34 cellular contexts compared by ENCODE assay signal in genomic region chrX:127011629-127012028, GRCh38.
"Had no signal": no experiment of that assay in that cellular context is flagged by ENCODE, and none has a peak within 500 bp of the region (broad histone marks: within the 10 kb centered on the region; RNA-seq: fewer than 3 reads in every experiment).

No MANE protein-coding gene starts in this region.

- H3K79me2 ChIP-seq: parathyroid adenoma had no signal

- H3K9me3 Mint-ChIP-seq: activated CD4-positive, alpha-beta T cell treated with anti-CD3 and anti-CD28 coated beads, Interleukin-2, amount 10 ng/mL, durations not matched to agents 24 days and 14 days; activated T-helper 1 cell treated with anti-CD3 and anti-CD28 coated beads, Interleukin-12 subunit alpha, Interleukin-12 subunit beta, Interleukin-2, Interleukin-4 antibody, amounts not matched to agents 30 ng/mL and 10 ng/mL and 1 ng/mL, durations not matched to agents 14 hours and 24 hours and 36 hours; stimulated activated naive CD8-positive, alpha-beta T cell treated with anti-CD3 and anti-CD28 coated beads, Interleukin-15, amount 100 ng/mL, for 72 hours had no signal

- DNase-seq: activated CD4-positive, alpha-beta memory T cell treated with anti-CD3 and anti-CD28 coated beads for 36 hours; activated CD4-positive, alpha-beta T cell treated with anti-CD3 and anti-CD28 coated beads, Interleukin-2, amount 10 ng/mL, durations not matched to agents 24 days and 14 days; activated CD8-positive, alpha-beta memory T cell treated with anti-CD3 and anti-CD28 coated beads, Interleukin-2, amount 50 U/mL, for 4 hours; activated effector memory CD4-positive, alpha-beta T cell treated with anti-CD3 and anti-CD28 coated beads, Interleukin-2, amount 50 U/mL, for 16 hours; activated naive CD4-positive, alpha-beta T cell treated with anti-CD3 and anti-CD28 coated beads for 36 hours; activated naive CD8-positive, alpha-beta T cell treated with anti-CD3 and anti-CD28 coated beads for 36 hours; activated T-cell treated with anti-CD3 and anti-CD28 coated beads, Interleukin-2, amount 50 U/mL, for 1 hour; adrenal gland; aorta; foreskin fibroblast; head of caudate nucleus; hypothalamus; immature natural killer cell; kidney; left colon; naive B cell; psoas muscle; stimulated activated CD4-positive, alpha-beta T cell treated with anti-CD3 and anti-CD28 coated beads, Interleukin-1b, Interleukin-23, amount 100 ng/mL, for 48 hours; stimulated activated CD4-positive, alpha-beta T cell treated with anti-CD3 and anti-CD28 coated beads, Interleukin-4, amount 100 ng/mL, for 4 hours; stimulated activated CD8-positive, alpha-beta memory T cell treated with anti-CD3 and anti-CD28 coated beads, Interleukin-4, amount 100 ng/mL, for 48 hours; stimulated activated naive CD8-positive, alpha-beta T cell treated with anti-CD3 and anti-CD28 coated beads, Interleukin-15, amount 100 ng/mL, for 72 hours; substantia nigra; upper lobe of left lung had no signal

- H3K9me3 ChIP-seq: adrenal gland, psoas muscle, vagina had no signal

- H2AFZ ChIP-seq: parathyroid adenoma had no signal

- H3K4me3 Mint-ChIP-seq: activated CD4-positive, alpha-beta memory T cell treated with anti-CD3 and anti-CD28 coated beads for 36 hours; activated CD4-positive, alpha-beta T cell treated with anti-CD3 and anti-CD28 coated beads, Interleukin-2, amount 10 ng/mL, durations not matched to agents 24 days and 14 days; activated naive CD4-positive, alpha-beta T cell treated with anti-CD3 and anti-CD28 coated beads for 36 hours; activated naive CD8-positive, alpha-beta T cell treated with anti-CD3 and anti-CD28 coated beads for 36 hours; activated T-helper 1 cell treated with anti-CD3 and anti-CD28 coated beads, Interleukin-12 subunit alpha, Interleukin-12 subunit beta, Interleukin-2, Interleukin-4 antibody, amounts not matched to agents 30 ng/mL and 10 ng/mL and 1 ng/mL, durations not matched to agents 14 hours and 24 hours and 36 hours; brain; immature natural killer cell; mesothelial cell of epicardium; naive B cell; stimulated activated memory B cell treated with anti-CD40 and anti-IgM and Interleukin-4, amounts not matched to agents 10 μg/mL and 1 μg/mL and 100 μg/mL, for 72 hours; stimulated activated naive CD8-positive, alpha-beta T cell treated with anti-CD3 and anti-CD28 coated beads, Interleukin-15, amount 100 ng/mL, for 72 hours; T-helper 2 cell treated with Interferon-gamma antibody and Interleukin-4, amounts not matched to agents 5 μg/mL and 100 μg/mL, for 36 hours had no signal

- ATAC-seq: esophagus mucosa; left colon; psoas muscle; stimulated activated memory B cell treated with anti-CD40 and anti-IgM and Interleukin-4, amounts not matched to agents 10 μg/mL and 1 μg/mL and 100 μg/mL, for 72 hours; stimulated activated naive CD8-positive, alpha-beta T cell treated with anti-CD3 and anti-CD28 coated beads, Interleukin-15, amount 100 ng/mL, for 72 hours had no signal

- H3K27me3 Mint-ChIP-seq: activated CD4-positive, alpha-beta memory T cell treated with anti-CD3 and anti-CD28 coated beads for 36 hours; activated CD4-positive, alpha-beta T cell treated with anti-CD3 and anti-CD28 coated beads, Interleukin-2, amount 10 ng/mL, durations not matched to agents 24 days and 14 days; activated naive CD8-positive, alpha-beta T cell treated with anti-CD3 and anti-CD28 coated beads for 36 hours; brain; naive B cell; stimulated activated memory B cell treated with anti-CD40 and anti-IgM and Interleukin-4, amounts not matched to agents 10 μg/mL and 1 μg/mL and 100 μg/mL, for 72 hours; stimulated activated naive CD8-positive, alpha-beta T cell treated with anti-CD3 and anti-CD28 coated beads, Interleukin-15, amount 100 ng/mL, for 72 hours had no signal

- H3K4me2 ChIP-seq: smooth muscle cell had no signal

- H3K4me1 ChIP-seq: adrenal gland, parathyroid adenoma, psoas muscle, right atrium auricular region, upper lobe of left lung, vagina had no signal

- H3K9ac ChIP-seq: parathyroid adenoma had no signal

- H3K27me3 ChIP-seq: adrenal gland, right atrium auricular region, upper lobe of left lung, vagina had no signal

- H3K27ac Mint-ChIP-seq: activated CD4-positive, alpha-beta memory T cell treated with anti-CD3 and anti-CD28 coated beads for 36 hours; activated CD4-positive, alpha-beta T cell treated with anti-CD3 and anti-CD28 coated beads, Interleukin-2, amount 10 ng/mL, durations not matched to agents 24 days and 14 days; activated naive CD4-positive, alpha-beta T cell treated with anti-CD3 and anti-CD28 coated beads for 36 hours; activated naive CD8-positive, alpha-beta T cell treated with anti-CD3 and anti-CD28 coated beads for 36 hours; activated T-helper 1 cell treated with anti-CD3 and anti-CD28 coated beads, Interleukin-12 subunit alpha, Interleukin-12 subunit beta, Interleukin-2, Interleukin-4 antibody, amounts not matched to agents 30 ng/mL and 10 ng/mL and 1 ng/mL, durations not matched to agents 14 hours and 24 hours and 36 hours; brain; immature natural killer cell; mesothelial cell of epicardium; naive B cell; stimulated activated memory B cell treated with anti-CD40 and anti-IgM and Interleukin-4, amounts not matched to agents 10 μg/mL and 1 μg/mL and 100 μg/mL, for 72 hours; stimulated activated naive CD8-positive, alpha-beta T cell treated with anti-CD3 and anti-CD28 coated beads, Interleukin-15, amount 100 ng/mL, for 72 hours; T-helper 2 cell treated with Interferon-gamma antibody and Interleukin-4, amounts not matched to agents 5 μg/mL and 100 μg/mL, for 36 hours had no signal

- H3K4me1 Mint-ChIP-seq: activated CD4-positive, alpha-beta T cell treated with anti-CD3 and anti-CD28 coated beads, Interleukin-2, amount 10 ng/mL, durations not matched to agents 24 days and 14 days; activated naive CD8-positive, alpha-beta T cell treated with anti-CD3 and anti-CD28 coated beads for 36 hours; brain; immature natural killer cell; mesothelial cell of epicardium; naive B cell; stimulated activated memory B cell treated with anti-CD40 and anti-IgM and Interleukin-4, amounts not matched to agents 10 μg/mL and 1 μg/mL and 100 μg/mL, for 72 hours; stimulated activated naive CD8-positive, alpha-beta T cell treated with anti-CD3 and anti-CD28 coated beads, Interleukin-15, amount 100 ng/mL, for 72 hours had no signal

- H3K4me3 ChIP-seq: adrenal gland, psoas muscle, right atrium auricular region, smooth muscle cell, upper lobe of left lung, vagina had no signal

- H3K36me3 ChIP-seq: adrenal gland, right atrium auricular region, upper lobe of left lung, vagina had no signal

- H3K36me3 Mint-ChIP-seq: activated CD4-positive, alpha-beta memory T cell treated with anti-CD3 and anti-CD28 coated beads for 36 hours; activated naive CD8-positive, alpha-beta T cell treated with anti-CD3 and anti-CD28 coated beads for 36 hours; brain; mesothelial cell of epicardium; naive B cell; stimulated activated memory B cell treated with anti-CD40 and anti-IgM and Interleukin-4, amounts not matched to agents 10 μg/mL and 1 μg/mL and 100 μg/mL, for 72 hours had no signal

- FAIRE-seq: endothelial cell of umbilical vein, kidney had no signal

- H3K27ac ChIP-seq: adrenal gland, parathyroid adenoma, psoas muscle, right atrium auricular region, upper lobe of left lung, vagina had no signal
